Comparison of ENCODE assay signal across 8 cellular contexts in the genomic region with DNA sequence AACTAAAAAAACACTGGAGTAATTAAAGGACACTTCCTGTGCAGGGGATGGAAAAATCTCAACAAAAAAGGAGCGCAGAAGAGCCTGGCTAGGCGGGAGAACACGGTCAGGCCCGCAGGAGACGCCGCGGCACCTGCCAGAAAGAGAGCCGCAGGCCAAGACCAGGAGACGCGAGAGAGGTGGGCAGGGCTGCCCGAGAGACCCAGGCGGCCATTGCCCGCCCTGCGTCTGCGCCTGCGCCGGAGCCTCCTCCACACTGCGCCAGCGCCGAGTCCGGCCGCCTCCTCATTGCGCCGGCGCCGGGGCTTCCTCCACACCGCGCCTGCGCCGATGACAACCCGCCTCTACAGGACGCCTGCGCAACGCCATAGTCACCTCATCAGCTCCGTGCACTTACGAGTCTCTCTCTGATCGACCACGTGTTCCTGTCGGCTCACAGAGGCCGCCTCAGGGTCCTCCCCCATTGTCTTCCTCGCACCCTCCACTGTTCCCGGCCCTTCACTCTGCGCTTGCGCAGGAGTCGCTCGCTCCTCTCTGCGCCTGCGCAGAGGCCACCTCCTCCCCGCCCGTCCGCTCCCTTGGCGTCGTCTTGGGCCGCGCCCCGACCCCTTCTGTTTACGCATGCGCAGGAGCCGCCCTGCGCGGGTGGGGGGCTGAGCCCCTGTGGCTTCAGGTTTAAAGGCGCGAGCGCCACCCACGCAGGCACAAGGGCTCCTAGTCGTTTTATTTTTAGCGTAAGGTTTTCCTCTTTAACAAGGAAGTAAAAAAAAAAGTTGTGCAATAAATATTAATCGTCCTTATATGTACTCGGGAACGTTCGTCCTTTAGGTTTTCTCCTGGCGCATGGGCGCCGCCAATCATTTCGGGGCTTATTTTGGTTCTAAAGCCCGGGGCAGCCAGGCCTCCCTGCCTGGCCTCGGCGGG. TPM values are rescaled to one million over a fixed set of nuclear protein-coding genes. Genes with fewer than 3 reads are reported as not detected.
DNase-seq lines count a peak whose midpoint lies in the region; ATAC-seq and TF ChIP-seq lines count a peak whose summit lies in the region.

No MANE protein-coding gene starts in this region.

- ATAC-seq in GM21576 (IDR thresholded peaks at IDR 0.05; ENCODE audit: unreplicated experiment) (peak; percentile 96), PC-3 (peak; percentile 89)

- intact Hi-C loops in PC-3 (cut with micrococcal nuclease): no loop called here

- TSS peak; percentile 94 for BruUV-seq in PC-3 (replicated peaks; lab: Mats Ljungman, UMichigan)

- H3K9ac ChIP-seq in PC-3 (ENCODE audit: low read length): peak overlapping the region; percentile 93
- H3K9ac ChIP-seq in mucosa of rectum (ENCODE audit: low read depth in 1 of 2, low read length in 2 of 2): peak overlapping the region; percentile 81 to 92

- H3K27ac ChIP-seq in PC-3 (ENCODE audit: low read length) (peak overlapping the region; percentile 85), mucosa of rectum (ENCODE audit: low read depth in 2 of 2, low read length in 2 of 2) (peak overlapping the region; percentile 90 to 96)

- H3K27me3 ChIP-seq in PC-3 (ENCODE audit: low read length) (no peaks in the 10 kb centered on the region), mucosa of rectum (ENCODE audit: control insufficient read depth in 2 of 2, insufficient read depth in 2 of 2, low read length in 2 of 2) (no peaks in the 10 kb centered on the region)

- peak overlapping the region; percentile 93 for H3K4me2 ChIP-seq in PC-3 (ENCODE audit: low read length)

- DNase-seq in DMS153 (lab: John Stamatoyannopoulos, UW) (peak; percentile 99), PC-3 (peak; percentile 95), erythroblast (lab: John Stamatoyannopoulos, UW) (peak; percentile 97 to 99)
- peak; percentile 97 for DNase-seq in activated T-cell treated with anti-CD3 and anti-CD28 coated beads, Interleukin-2, amount 50 U/mL, for 24 hours
- peak; percentile 91 to 94 for DNase-seq in stimulated activated CD8-positive, alpha-beta memory T cell treated with anti-CD3 and anti-CD28 coated beads, Interleukin-4, amount 100 ng/mL, for 4 hours (ENCODE audit: low read depth in 2 of 2, low spot score in 1 of 2)

- POLR2A ChIA-PET in PC-3 (lab: Charles Lee; ENCODE audit: unreplicated experiment): interaction anchor here (1.0 kb wide), 1 partner anchor 44 kb away, joined by 3 read pairs; no protein-coding TSS in a partner anchor

- H4K20me1 ChIP-seq in PC-3 (ENCODE audit: low read length): no peaks in the 10 kb centered on the region

- peak overlapping the region; percentile 98 to 100 (median 100) for H3K27ac Mint-ChIP-seq in IgD-negative memory B cell
- peak overlapping the region; percentile 99 for H3K27ac Mint-ChIP-seq in activated T-cell treated with anti-CD3 and anti-CD28 coated beads, Interleukin-2, amount 50 U/mL, for 24 hours

- peaks cover 2% of the 10 kb centered on the region for H3K36me3 Mint-ChIP-seq in IgD-negative memory B cell
- peaks cover 13% of the 10 kb centered on the region for H3K36me3 Mint-ChIP-seq in activated T-cell treated with anti-CD3 and anti-CD28 coated beads, Interleukin-2, amount 50 U/mL, for 24 hours (ENCODE audit: low read depth)

- CTCF ChIA-PET in PC-3 (lab: Charles Lee): no interaction called here

- peak overlapping the region; percentile 91 to 98 (median 94) for H3K4me3 Mint-ChIP-seq in IgD-negative memory B cell
- H3K4me3 Mint-ChIP-seq in activated T-cell treated with anti-CD3 and anti-CD28 coated beads, Interleukin-2, amount 50 U/mL, for 24 hours: peak overlapping the region; percentile 91

- TF ChIP-seq POLR2A in erythroblast (IDR thresholded peaks at IDR 0.05; ENCODE audit: low read length): peak; percentile 94

- peak overlapping the region; percentile 93 for H2AFZ ChIP-seq in PC-3 (ENCODE audit: low read length)

- peaks cover 0 to 7% (median 2%) of the 10 kb centered on the region in 3 donors for H3K9me3 Mint-ChIP-seq in IgD-negative memory B cell
- no peaks in the 10 kb centered on the region for H3K9me3 Mint-ChIP-seq in activated T-cell treated with anti-CD3 and anti-CD28 coated beads, Interleukin-2, amount 50 U/mL, for 24 hours

- peaks cover 2% of the 10 kb centered on the region for H3K27me3 Mint-ChIP-seq in IgD-negative memory B cell
- no peaks in the 10 kb centered on the region for H3K27me3 Mint-ChIP-seq in activated T-cell treated with anti-CD3 and anti-CD28 coated beads, Interleukin-2, amount 50 U/mL, for 24 hours

- H3K4me3 ChIP-seq in PC-3 (ENCODE audit: low read length): peak overlapping the region; percentile 70
- peak overlapping the region; percentile 84 to 90 for H3K4me3 ChIP-seq in mucosa of rectum (ENCODE audit: low read length in 2 of 2)

- no peaks in the 10 kb centered on the region for H3K9me2 ChIP-seq in PC-3 (replicated peaks; ENCODE audit: low read length)

- H3K9me3 ChIP-seq in PC-3 (ENCODE audit: low read length) (no peaks in the 10 kb centered on the region), mucosa of rectum (ENCODE audit: control insufficient read depth in 2 of 2, low read length in 2 of 2) (no peaks in the 10 kb centered on the region)

- H3K79me2 ChIP-seq in PC-3 (ENCODE audit: low read length): peaks cover 3% of the 10 kb centered on the region; the same call in 1 of the 2 replicates

- H3F3A ChIP-seq in PC-3 (ENCODE audit: low read length, unreplicated experiment): no peaks in the 10 kb centered on the region

- H3K4me1 Mint-ChIP-seq in IgD-negative memory B cell: peaks cover 8 to 15% (median 8%) of the 10 kb centered on the region in 3 donors
- H3K4me1 Mint-ChIP-seq in activated T-cell treated with anti-CD3 and anti-CD28 coated beads, Interleukin-2, amount 50 U/mL, for 24 hours (ENCODE audit: low read depth): peaks cover 25% of the 10 kb centered on the region

- H3K36me3 ChIP-seq in PC-3 (ENCODE audit: low read depth, low read length): peaks cover 5% of the 10 kb centered on the region; the same call in 1 of the 2 replicates
- no peaks in the 10 kb centered on the region for H3K36me3 ChIP-seq in mucosa of rectum (ENCODE audit: control insufficient read depth in 2 of 2, insufficient read depth in 2 of 2, low read length in 2 of 2)

- peaks cover 20% of the 10 kb centered on the region for H3K4me1 ChIP-seq in PC-3 (ENCODE audit: insufficient read depth, low read length)
- H3K4me1 ChIP-seq in mucosa of rectum (ENCODE audit: control insufficient read depth in 2 of 2, insufficient read depth in 2 of 2, low read length in 2 of 2): peaks cover 8 to 10% of the 10 kb centered on the region in 2 donors

- TF ChIP-seq CTCF in PC-3 (conservative IDR thresholded peaks at IDR 0.05; ENCODE audit: low read depth, low read length): no peak

RNA-seq across cellular contexts. Expression of gene FAM20C, which starts 43.2 kb away (rescaled TPM):
- not detected for polyA plus RNA-seq in IgD-negative memory B cell
- total RNA-seq in PC-3 (2014; rRNA removed): 87.9 and 119 TPM in 2 replicates

Comparison
In these comparisons a context has a peak if more than half of its experiments do, and no peak if none do; other contexts are left out.
1. Peak in every context shown above with its lines: DNase-seq, ATAC-seq, H3K4me3 ChIP-seq and H3K27ac ChIP-seq.